In the genomic region with DNA sequence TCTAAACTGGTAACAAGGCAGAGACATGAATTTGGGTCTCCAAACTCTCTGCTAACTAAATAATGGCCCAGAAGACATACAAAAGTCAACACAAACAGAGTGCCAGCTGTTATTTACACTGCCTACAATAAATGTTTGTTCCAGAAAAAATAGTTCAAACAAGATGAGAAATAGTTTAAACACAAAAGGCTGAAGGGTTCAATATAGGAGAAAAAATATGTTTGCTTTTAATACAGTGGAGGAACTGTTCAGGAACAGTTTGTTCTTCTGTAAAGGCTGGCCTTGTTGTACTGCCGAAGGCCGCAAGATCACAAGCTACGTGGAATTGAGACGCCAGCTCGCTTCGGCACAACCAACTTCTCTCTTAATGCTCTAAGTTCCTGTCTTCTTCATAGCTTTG, we compare ENCODE assay signal across 1 cellular context.
TF ChIP-seq lines count a peak whose summit lies in the region.

No MANE protein-coding gene starts in this region.

TF ChIP-seq in HepG2, 621 proteins besides CTCF, POLR2A, EP300 and RAD21 (continued from another document and continues in another):
- TF ChIP-seq ZGPAT (CRISPR knock-in tag; IDR thresholded peaks at IDR 0.05), result peak; percentile 94
- TF ChIP-seq HMG20B (CRISPR knock-in tag; conservative IDR thresholded peaks at IDR 0.05), result peak; percentile 93
- peak; percentile 99 for TF ChIP-seq FOXA1 (IDR thresholded peaks at IDR 0.05)
- peak; percentile 96 for TF ChIP-seq FOXA1 (CRISPR knock-in tag; IDR thresholded peaks at IDR 0.05)
- no peak for TF ChIP-seq ZNF451 (CRISPR knock-in tag; IDR thresholded peaks at IDR 0.05)
- TF ChIP-seq ERF (CRISPR knock-in tag; IDR thresholded peaks at IDR 0.05), result no peak
- TF ChIP-seq WIZ (CRISPR knock-in tag; IDR thresholded peaks at IDR 0.05), result no peak
- no peak for TF ChIP-seq ZNF225 (CRISPR knock-in tag; IDR thresholded peaks at IDR 0.05)
- no peak for TF ChIP-seq EHMT2 (IDR thresholded peaks at IDR 0.05; ENCODE audit: borderline replicate concordance, low read depth, low read length)
- peak in 1 of 2 experiments; percentile 94; a peak in 2 of 4 replicates for TF ChIP-seq NR2F1 (CRISPR knock-in tag; IDR thresholded peaks at IDR 0.05)
- no peak for TF ChIP-seq LCORL (IDR thresholded peaks at IDR 0.05)
- peak; percentile 57; the same call in 1 of the 2 replicates for TF ChIP-seq LCORL (CRISPR knock-in tag; IDR thresholded peaks at IDR 0.05)
- no peak for TF ChIP-seq TFDP1 (CRISPR knock-in tag; IDR thresholded peaks at IDR 0.05; ENCODE audit: borderline replicate concordance)
- no peak for TF ChIP-seq ZSCAN25 (CRISPR knock-in tag; IDR thresholded peaks at IDR 0.05)
- no peak for TF ChIP-seq THAP8 (CRISPR knock-in tag; IDR thresholded peaks at IDR 0.05; ENCODE audit: borderline replicate concordance)
- TF ChIP-seq, protein P1, sequence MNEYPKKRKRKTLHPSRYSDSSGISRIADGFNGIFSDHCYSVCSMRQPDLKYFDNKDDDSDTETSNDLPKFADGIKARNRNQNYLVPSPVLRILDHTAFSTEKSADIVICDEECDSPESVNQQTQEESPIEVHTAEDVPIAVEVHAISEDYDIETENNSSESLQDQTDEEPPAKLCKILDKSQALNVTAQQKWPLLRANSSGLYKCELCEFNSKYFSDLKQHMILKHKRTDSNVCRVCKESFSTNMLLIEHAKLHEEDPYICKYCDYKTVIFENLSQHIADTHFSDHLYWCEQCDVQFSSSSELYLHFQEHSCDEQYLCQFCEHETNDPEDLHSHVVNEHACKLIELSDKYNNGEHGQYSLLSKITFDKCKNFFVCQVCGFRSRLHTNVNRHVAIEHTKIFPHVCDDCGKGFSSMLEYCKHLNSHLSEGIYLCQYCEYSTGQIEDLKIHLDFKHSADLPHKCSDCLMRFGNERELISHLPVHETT (CRISPR knock-in tag; conservative IDR thresholded peaks at IDR 0.05), result no peak
- TF ChIP-seq SALL1 (CRISPR knock-in tag; IDR thresholded peaks at IDR 0.05), result peak; percentile 57
- TF ChIP-seq, protein P2, sequence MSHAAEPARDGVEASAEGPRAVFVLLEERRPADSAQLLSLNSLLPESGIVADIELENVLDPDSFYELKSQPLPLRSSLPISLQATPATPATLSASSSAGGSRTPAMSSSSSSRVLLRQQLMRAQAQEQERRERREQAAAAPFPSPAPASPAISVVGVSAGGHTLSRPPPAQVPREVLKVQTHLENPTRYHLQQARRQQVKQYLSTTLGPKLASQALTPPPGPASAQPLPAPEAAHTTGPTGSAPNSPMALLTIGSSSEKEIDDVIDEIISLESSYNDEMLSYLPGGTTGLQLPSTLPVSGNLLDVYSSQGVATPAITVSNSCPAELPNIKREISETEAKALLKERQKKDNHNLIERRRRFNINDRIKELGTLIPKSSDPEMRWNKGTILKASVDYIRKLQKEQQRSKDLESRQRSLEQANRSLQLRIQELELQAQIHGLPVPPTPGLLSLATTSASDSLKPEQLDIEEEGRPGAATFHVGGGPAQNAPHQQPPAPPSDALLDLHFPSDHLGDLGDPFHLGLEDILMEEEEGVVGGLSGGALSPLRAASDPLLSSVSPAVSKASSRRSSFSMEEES (CRISPR knock-in tag; IDR thresholded peaks at IDR 0.05), result peak; percentile 40; the same call in 1 of the 2 replicates
- no peak for TF ChIP-seq TCF12 (IDR thresholded peaks at IDR 0.05)
- peak; percentile 93; the same call in 1 of the 2 replicates for TF ChIP-seq TCF12 (CRISPR knock-in tag; IDR thresholded peaks at IDR 0.05)
- peak; percentile 54; the same call in 1 of the 2 replicates for TF ChIP-seq MIER3 (CRISPR knock-in tag; IDR thresholded peaks at IDR 0.05; ENCODE audit: borderline replicate concordance)
- peak; percentile 35; the same call in 1 of the 2 replicates for TF ChIP-seq ZNF12 (CRISPR knock-in tag; IDR thresholded peaks at IDR 0.05)
- peak; percentile 85; the same call in 1 of the 2 replicates for TF ChIP-seq ZFP36L1 (CRISPR knock-in tag; IDR thresholded peaks at IDR 0.05)
- peak in 1 of 2 experiments; percentile 85; a peak in 1 of 4 replicates for TF ChIP-seq KLF16 (CRISPR knock-in tag; IDR thresholded peaks at IDR 0.05)
- peak; percentile 78 for TF ChIP-seq SKI (IDR thresholded peaks at IDR 0.05; ENCODE audit: partially characterized antibody)
- peak; percentile 65; the same call in 1 of the 2 replicates for TF ChIP-seq ZNF564 (CRISPR knock-in tag; IDR thresholded peaks at IDR 0.05)
- TF ChIP-seq ZNF589 (CRISPR knock-in tag; conservative IDR thresholded peaks at IDR 0.05), result 0 out of 2 replicates have a peak, but pooled peaks have one; percentile 51
- no peak for TF ChIP-seq CAMTA2 (CRISPR knock-in tag; IDR thresholded peaks at IDR 0.05; ENCODE audit: borderline replicate concordance)
- TF ChIP-seq PATZ1 (CRISPR knock-in tag; IDR thresholded peaks at IDR 0.05), result peak; percentile 49; the same call in 1 of the 2 replicates
- TF ChIP-seq ZNF790 (CRISPR knock-in tag; IDR thresholded peaks at IDR 0.05; ENCODE audit: borderline replicate concordance), result no peak
- no peak for TF ChIP-seq DNMT1 (CRISPR knock-in tag; IDR thresholded peaks at IDR 0.05)
- TF ChIP-seq KMT2A (CRISPR knock-in tag; IDR thresholded peaks at IDR 0.05), result no peak
- 0 out of 2 replicates have a peak, but pooled peaks have one; percentile 58 for TF ChIP-seq MEF2D (CRISPR knock-in tag; IDR thresholded peaks at IDR 0.05)
- TF ChIP-seq ATF2 (CRISPR knock-in tag; IDR thresholded peaks at IDR 0.05), result peak; percentile 72
- no peak for TF ChIP-seq SP5 (CRISPR knock-in tag; IDR thresholded peaks at IDR 0.05; ENCODE audit: borderline replicate concordance, low read depth)
- peak; percentile 51 for TF ChIP-seq SAP130 (CRISPR knock-in tag; IDR thresholded peaks at IDR 0.05; ENCODE audit: low read depth)
- no peak for TF ChIP-seq ZNF367 (CRISPR knock-in tag; IDR thresholded peaks at IDR 0.05; ENCODE audit: borderline replicate concordance)
- TF ChIP-seq DPF2 (CRISPR knock-in tag; IDR thresholded peaks at IDR 0.05; ENCODE audit: borderline replicate concordance, low read depth), result 0 out of 2 replicates have a peak, but pooled peaks have one; percentile 66
- no peak for TF ChIP-seq ZZZ3 (CRISPR knock-in tag; IDR thresholded peaks at IDR 0.05; ENCODE audit: borderline replicate concordance)
- peak; percentile 99 for TF ChIP-seq RERE (CRISPR knock-in tag; IDR thresholded peaks at IDR 0.05; ENCODE audit: low read depth)
- TF ChIP-seq ZNF331 (CRISPR knock-in tag; IDR thresholded peaks at IDR 0.05), result peak; percentile 15; the same call in 1 of the 2 replicates
- peak; percentile 35; the same call in 1 of the 2 replicates for TF ChIP-seq GATAD1 (CRISPR knock-in tag; IDR thresholded peaks at IDR 0.05)
- TF ChIP-seq PITX1 (CRISPR knock-in tag; IDR thresholded peaks at IDR 0.05), result peak; percentile 68; the same call in 1 of the 2 replicates
- TF ChIP-seq SIX4 (CRISPR knock-in tag; IDR thresholded peaks at IDR 0.05), result peak; percentile 42; the same call in 1 of the 2 replicates
- TF ChIP-seq TOE1 (CRISPR knock-in tag; IDR thresholded peaks at IDR 0.05), result peak; percentile 91; the same call in 1 of the 2 replicates
- no peak for TF ChIP-seq ZNF326 (CRISPR knock-in tag; IDR thresholded peaks at IDR 0.05; ENCODE audit: borderline replicate concordance)
